Comparison of ENCODE assay signal across 17 cellular contexts in the genomic region with DNA sequence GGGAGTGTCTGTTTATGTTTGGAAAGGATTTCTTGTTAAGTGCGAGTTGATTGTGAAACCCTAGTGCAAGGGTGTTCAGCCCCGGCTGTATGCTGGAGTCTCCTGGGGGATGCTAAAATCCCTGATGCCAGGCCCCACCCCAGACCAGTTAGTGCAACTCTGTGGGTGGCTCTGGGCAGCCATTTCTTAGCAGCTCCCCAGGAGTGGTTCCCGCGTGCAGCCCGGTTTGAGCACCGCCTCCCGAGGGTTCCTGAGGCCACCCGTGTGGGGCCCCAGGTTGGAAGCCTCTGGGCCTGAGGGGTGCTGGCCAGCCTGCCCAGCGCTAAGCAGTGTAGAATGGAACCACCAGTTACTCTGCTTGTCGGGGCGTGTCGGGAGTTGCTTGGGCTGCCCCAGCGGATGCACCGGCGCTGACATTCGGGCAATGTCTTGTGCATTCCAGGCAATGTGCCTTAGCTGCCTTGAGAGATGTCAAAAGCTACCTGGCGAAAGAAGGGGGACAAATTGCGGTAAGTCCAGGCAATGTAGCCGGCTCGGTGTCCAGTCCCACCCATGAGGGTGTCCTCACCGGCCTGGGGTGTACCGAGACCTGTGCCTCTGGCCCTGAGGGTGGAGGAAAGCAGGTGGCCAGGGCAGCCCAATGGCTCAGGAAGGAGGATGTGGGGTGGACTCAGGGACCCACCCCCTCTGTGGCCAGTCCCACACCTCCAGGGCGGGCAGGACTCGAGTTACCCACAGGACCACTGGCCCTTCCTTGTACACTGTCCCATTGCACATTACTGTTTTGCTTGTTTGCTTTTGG. TPM values are rescaled to one million over a fixed set of nuclear protein-coding genes. Genes with fewer than 3 reads are reported as not detected.
DNase-seq lines count a peak whose midpoint lies in the region; ATAC-seq and TF ChIP-seq lines count a peak whose summit lies in the region.
"Had no signal": no experiment of that assay in that cellular context is flagged by ENCODE, and none has a peak within 500 bp of the region (broad histone marks: within the 10 kb centered on the region; RNA-seq: fewer than 3 reads in every experiment).

No MANE protein-coding gene starts in this region.

- TF ChIP-seq EP300 in sigmoid colon (IDR thresholded peaks at IDR 0.05), result no peak

- no peak for TF ChIP-seq POLR2A in sigmoid colon (IDR thresholded peaks at IDR 0.05)

- WGBS in sigmoid colon, 2 donors, result 91 to 92% methylated on average over 24 of the region's 24 CpGs

- peaks cover 100% of the 10 kb centered on the region for H4K20me1 ChIP-seq in BLaER1

- H3K27me3 Mint-ChIP-seq in Calu3 (ENCODE audit: unreplicated experiment), result no peaks in the 10 kb centered on the region
- peaks cover 3% of the 10 kb centered on the region for H3K27me3 Mint-ChIP-seq in endothelial cell (ENCODE audit: unreplicated experiment)

- H3K27me3 ChIP-seq in BLaER1 (no peaks in the 10 kb centered on the region), sigmoid colon (no peaks in the 10 kb centered on the region)
- H3K27me3 ChIP-seq: MG63 had no signal

- H3K4me2 ChIP-seq in BLaER1, result peak overlapping the region; percentile 72

- H3K27ac ChIP-seq in BLaER1 (peak overlapping the region; percentile 22), sigmoid colon (no peak overlapping the region)

- peaks cover 100% of the 10 kb centered on the region for H3K36me3 Mint-ChIP-seq in Calu3 (ENCODE audit: insufficient read depth, unreplicated experiment)
- H3K36me3 Mint-ChIP-seq in endothelial cell (ENCODE audit: low read depth, unreplicated experiment), result peaks cover 42% of the 10 kb centered on the region

- ATAC-seq in HG03025 (IDR thresholded peaks at IDR 0.05; ENCODE audit: low FRiP score, unreplicated experiment), result no peak
- no peak for ATAC-seq in GM19397 (IDR thresholded peaks at IDR 0.05; ENCODE audit: unreplicated experiment)

- no TSS peak for BruUV-seq in Calu3 (replicated peaks; lab: Mats Ljungman, UMichigan)

- CTCF ChIA-PET in Calu3 (lab: Charles Lee), result no interaction called here

- H3K4me1 Mint-ChIP-seq in Calu3 (ENCODE audit: low read depth, unreplicated experiment) (peaks cover 49% of the 10 kb centered on the region), endothelial cell (ENCODE audit: unreplicated experiment) (no peaks in the 10 kb centered on the region)

- TF ChIP-seq CTCF in Calu3 (IDR thresholded peaks at IDR 0.05; ENCODE audit: unreplicated experiment), result no peak
- TF ChIP-seq CTCF in endothelial cell (IDR thresholded peaks at IDR 0.05; ENCODE audit: unreplicated experiment), result no peak
- TF ChIP-seq CTCF in sigmoid colon (IDR thresholded peaks at IDR 0.05), result no peak

- DNase-seq in Calu3, result no peak
- DNase-seq in endothelial cell (ENCODE audit: low spot score), result no peak
- DNase-seq in sigmoid colon, result peak; percentile 58
- no peak for DNase-seq in activated CD4-positive, CD25-positive, alpha-beta regulatory T cell (lab: John Stamatoyannopoulos, UW)
- DNase-seq in activated CD4-positive, alpha-beta T cell treated with anti-CD3 and anti-CD28 coated beads, Interleukin-2, amount 50 U/mL, for 1 hour, result no peak
- DNase-seq: GDM1, IMR-90, Karpas-422, MG63, NCI-H1092, NCI-H146, NCI-H2081 treated with DMSO at 0.1 percent for 48 hours, NCI-H510A, NCI-H774 had no signal

- peaks cover 91% of the 10 kb centered on the region for H3K4me1 ChIP-seq in BLaER1
- H3K4me1 ChIP-seq in sigmoid colon, result peaks cover 0 to 21% (median 19%) of the 10 kb centered on the region in 4 donors

- H3K27ac Mint-ChIP-seq in Calu3 (ENCODE audit: unreplicated experiment), result peak overlapping the region; percentile 67
- no peak overlapping the region for H3K27ac Mint-ChIP-seq in endothelial cell (ENCODE audit: unreplicated experiment)

- no peak overlapping the region for H3K9ac ChIP-seq in BLaER1

- H3K9me3 Mint-ChIP-seq in Calu3 (ENCODE audit: low read depth, unreplicated experiment) (no peaks in the 10 kb centered on the region), endothelial cell (ENCODE audit: unreplicated experiment) (no peaks in the 10 kb centered on the region)

- intact Hi-C loops in Calu3 (cut with micrococcal nuclease; ENCODE audit: unreplicated experiment) (no loop called here), sigmoid colon (cut with DNase I) (no loop called here)

- H3K9me3 ChIP-seq in BLaER1, result no peaks in the 10 kb centered on the region
- H3K9me3 ChIP-seq in sigmoid colon, result no peaks in the 10 kb centered on the region
- H3K9me3 ChIP-seq: MG63 had no signal

- peaks cover 78% of the 10 kb centered on the region for H3K36me3 ChIP-seq in BLaER1
- H3K36me3 ChIP-seq in sigmoid colon, result peaks cover 39 to 73% (median 64%) of the 10 kb centered on the region in 4 donors

- H3K4me3 Mint-ChIP-seq in Calu3 (ENCODE audit: low read depth, unreplicated experiment) (no peak overlapping the region), endothelial cell (ENCODE audit: unreplicated experiment) (peak overlapping the region; percentile 27)

- no peak overlapping the region for H3K4me3 ChIP-seq in BLaER1
- H3K4me3 ChIP-seq in sigmoid colon, result no peak overlapping the region
- H3K4me3 ChIP-seq: MG63 had no signal

RNA-seq across cellular contexts. Expression of a gene that starts 13.2 kb away (rescaled TPM):
- total RNA-seq in Calu3 (2022) (273 and 293 TPM in 2 replicates), endothelial cell (ENCODE audit: unreplicated experiment) (32.3 TPM), sigmoid colon (10 to 100 TPM; 24.5 to 29.3 (median 28.5) TPM)
- polyA plus RNA-seq in sigmoid colon, result 10 to 100 TPM; 10.2 to 33.2 (median 13.9) TPM
